1 cellular context compared by ENCODE assay signal in genomic region chr1:75719810-75720209, GRCh38.
TF ChIP-seq lines count a peak whose summit lies in the region.

No MANE protein-coding gene starts in this region.

TF ChIP-seq in K562, 482 proteins besides CTCF, POLR2A, EP300 and RAD21 (continued from another document):
- no peak for TF ChIP-seq ARID3A (IDR thresholded peaks at IDR 0.05; ENCODE audit: borderline replicate concordance, low read depth, low read length)
- no peak for TF ChIP-seq BACH1 (tag; IDR thresholded peaks at IDR 0.05)
- TF ChIP-seq WHSC1 (IDR thresholded peaks at IDR 0.05; ENCODE audit: low read length), result no peak
- TF ChIP-seq DDX20 (tag; IDR thresholded peaks at IDR 0.05; ENCODE audit: low read depth), result no peak
- no peak for TF ChIP-seq CHD4 (IDR thresholded peaks at IDR 0.05; ENCODE audit: insufficient read depth, insufficient replicate concordance, low read depth, low read length, poor library complexity, severe bottlenecking)
- TF ChIP-seq EWSR1 (IDR thresholded peaks at IDR 0.05; ENCODE audit: borderline replicate concordance, low read depth, partially characterized antibody), result no peak
- TF ChIP-seq CAMTA2 (CRISPR knock-in tag; conservative IDR thresholded peaks at IDR 0.05), result no peak
- no peak for TF ChIP-seq HINFP (tag; conservative IDR thresholded peaks at IDR 0.05; ENCODE audit: low read depth)
- no peak for TF ChIP-seq BRD4 (IDR thresholded peaks at IDR 0.05)
- TF ChIP-seq SAFB2 (IDR thresholded peaks at IDR 0.05; ENCODE audit: borderline replicate concordance, low read depth, low read length, severe bottlenecking), result no peak
- TF ChIP-seq CUX1 (CRISPR knock-in tag; IDR thresholded peaks at IDR 0.05), result no peak
- no peak for TF ChIP-seq DIDO1 (tag; IDR thresholded peaks at IDR 0.05; ENCODE audit: low read depth)
